ENCODE assay signal across 14 cellular contexts in genomic region chr15:73319460-73320245, GRCh38. TPM values are rescaled to one million over a fixed set of nuclear protein-coding genes. Genes with fewer than 3 reads are reported as not detected.
DNase-seq lines count a peak whose midpoint lies in the region; ATAC-seq, FAIRE-seq and TF ChIP-seq lines count a peak whose summit lies in the region.
"Had no signal": no experiment of that assay in that cellular context is flagged by ENCODE, and none has a peak within 500 bp of the region (broad histone marks: within the 10 kb centered on the region; RNA-seq: fewer than 3 reads in every experiment).

No MANE protein-coding gene starts in this region.

- H3K9ac ChIP-seq in kidney (ENCODE audit: low read length in 2 of 2) (no peak overlapping the region), endodermal cell (ENCODE audit: extremely low read depth, low read length, poor library complexity, severe bottlenecking) (no peak overlapping the region)

- no peak for FAIRE-seq in kidney (lab: Jason Lieb, UNC)

- H3K9me3 ChIP-seq in RWPE2 (ENCODE audit: severe bottlenecking) (no peaks in the 10 kb centered on the region), kidney (ENCODE audit: control insufficient read depth in 1 of 2, low read length in 2 of 2) (no peaks in the 10 kb centered on the region), sigmoid colon (no peaks in the 10 kb centered on the region), endodermal cell (ENCODE audit: control insufficient read depth, low read length) (no peaks in the 10 kb centered on the region)

- H3K4me3 Mint-ChIP-seq in activated CD4-positive, alpha-beta T cell treated with anti-CD3 and anti-CD28 coated beads for 36 hours: no peak overlapping the region
- no peak overlapping the region for H3K4me3 Mint-ChIP-seq in endodermal cell

- TF ChIP-seq POLR2A in sigmoid colon (IDR thresholded peaks at IDR 0.05): no peak

- CTCF ChIA-PET in activated CD4-positive, alpha-beta T cell treated with anti-CD3 and anti-CD28 coated beads for 36 hours (lab: Charles Lee): interaction anchor here (0.7 kb wide), 1 partner anchor 44 kb away, joined by 3 read pairs; no protein-coding TSS in a partner anchor

- peak; percentile 0 for DNase-seq in activated CD4-positive, alpha-beta T cell treated with anti-CD3 and anti-CD28 coated beads for 36 hours
- DNase-seq in activated CD4-positive, alpha-beta T cell treated with anti-CD3 and anti-CD28 coated beads for 48 hours: no peak
- peak; percentile 17 for DNase-seq in RWPE2 (ENCODE audit: low spot score)
- DNase-seq in kidney: peak; percentile 22
- peak; percentile 37 for DNase-seq in sigmoid colon
- no peak for DNase-seq in sciatic nerve (ENCODE audit: low spot score)
- DNase-seq in endodermal cell: no peak
- DNase-seq in stimulated activated naive CD8-positive, alpha-beta T cell treated with anti-CD3 and anti-CD28 coated beads, Interleukin-15, Interleukin-2, amounts not matched to agents 100 U/mL and 50 U/mL, for 24 hours: no peak
- DNase-seq: MV-4-11, NCI-H1694, PC-3 had no signal

- no peaks in the 10 kb centered on the region for H3K36me3 Mint-ChIP-seq in activated CD4-positive, alpha-beta T cell treated with anti-CD3 and anti-CD28 coated beads for 36 hours (ENCODE audit: low read depth)
- H3K36me3 Mint-ChIP-seq in endodermal cell (ENCODE audit: low read depth): no peaks in the 10 kb centered on the region
- H3K36me3 Mint-ChIP-seq: CD14-positive monocyte had no signal

- no peak for ATAC-seq in activated CD4-positive, alpha-beta T cell treated with anti-CD3 and anti-CD28 coated beads for 36 hours
- ATAC-seq in RWPE2 (ENCODE audit: low read depth) (peak; percentile 26; the same call in 1 of the 3 replicates), sciatic nerve (no peak)
- ATAC-seq in stimulated activated naive CD8-positive, alpha-beta T cell treated with anti-CD3 and anti-CD28 coated beads, Interleukin-15, Interleukin-2, amounts not matched to agents 100 U/mL and 50 U/mL, for 24 hours: no peak
- ATAC-seq: PC-3, Right ventricle myocardium inferior had no signal

- no peak for TF ChIP-seq CTCF in RWPE2 (IDR thresholded peaks at IDR 0.05; ENCODE audit: poor library complexity, severe bottlenecking)
- TF ChIP-seq CTCF in kidney (IDR thresholded peaks at IDR 0.05; ENCODE audit: borderline replicate concordance, extremely low read depth, insufficient read depth): no peak
- TF ChIP-seq CTCF in sigmoid colon (IDR thresholded peaks at IDR 0.05): no peak
- TF ChIP-seq CTCF in endodermal cell (conservative IDR thresholded peaks at IDR 0.05): no peak

- no peak for TF ChIP-seq EP300 in sigmoid colon (IDR thresholded peaks at IDR 0.05)

- H3K27me3 ChIP-seq in RWPE2 (ENCODE audit: insufficient read depth, poor library complexity, severe bottlenecking) (peaks cover 30% of the 10 kb centered on the region), sigmoid colon (peaks cover 0 to 43% (median 9%) of the 10 kb centered on the region in 3 donors), endodermal cell (ENCODE audit: control insufficient read depth, insufficient read depth, low read length, poor library complexity, severe bottlenecking) (no peaks in the 10 kb centered on the region)

- no peaks in the 10 kb centered on the region for H3K36me3 ChIP-seq in RWPE2 (ENCODE audit: low read depth)
- H3K36me3 ChIP-seq in kidney (ENCODE audit: control insufficient read depth in 1 of 2, insufficient read depth in 2 of 2, low read length in 2 of 2): no peaks in the 10 kb centered on the region
- no peaks in the 10 kb centered on the region for H3K36me3 ChIP-seq in sigmoid colon
- H3K36me3 ChIP-seq in endodermal cell (ENCODE audit: control insufficient read depth, insufficient read depth, low read length): no peaks in the 10 kb centered on the region

- intact Hi-C loops in activated CD4-positive, alpha-beta T cell treated with anti-CD3 and anti-CD28 coated beads for 36 hours (cut with DNase I, micrococcal nuclease): loop anchor here in 1 of 2 experiments (10.0 kb wide), 1 partner anchor 65 kb away; no protein-coding TSS in a partner anchor
- intact Hi-C loops in kidney (cut with DNase I) (no loop called here), sigmoid colon (cut with DNase I) (no loop called here), sciatic nerve (cut with DNase I) (no loop called here)

- 65 to 74% methylated on average over 8 of the region's 8 CpGs for WGBS in sigmoid colon, 2 donors
- 83 to 94% methylated on average over 4 to 8 of the region's 8 CpGs for WGBS in endodermal cell (ENCODE audit: insufficient coverage in 1 of 2, insufficient read length in 1 of 2), 2 experiments

- no peaks in the 10 kb centered on the region for H3K4me1 Mint-ChIP-seq in activated CD4-positive, alpha-beta T cell treated with anti-CD3 and anti-CD28 coated beads for 36 hours
- no peaks in the 10 kb centered on the region for H3K4me1 Mint-ChIP-seq in endodermal cell
- H3K4me1 Mint-ChIP-seq: CD14-positive monocyte had no signal

- peaks cover 10% of the 10 kb centered on the region for H3K27me3 Mint-ChIP-seq in activated CD4-positive, alpha-beta T cell treated with anti-CD3 and anti-CD28 coated beads for 36 hours
- H3K27me3 Mint-ChIP-seq in endodermal cell (ENCODE audit: insufficient read depth): peaks cover 2% of the 10 kb centered on the region

- H3K4me3 ChIP-seq in RWPE2 (ENCODE audit: severe bottlenecking) (no peak overlapping the region), kidney (ENCODE audit: low read length in 2 of 2) (no peak overlapping the region), sigmoid colon (no peak overlapping the region), endodermal cell (ENCODE audit: low read length) (no peak overlapping the region)

- POLR2A ChIA-PET in activated CD4-positive, alpha-beta T cell treated with anti-CD3 and anti-CD28 coated beads for 36 hours (lab: Charles Lee): no interaction called here

- H3K9me3 Mint-ChIP-seq in activated CD4-positive, alpha-beta T cell treated with anti-CD3 and anti-CD28 coated beads for 36 hours (ENCODE audit: low read depth): no peaks in the 10 kb centered on the region
- no peaks in the 10 kb centered on the region for H3K9me3 Mint-ChIP-seq in endodermal cell

- H3K4me1 ChIP-seq in RWPE2 (ENCODE audit: insufficient read depth, poor library complexity, severe bottlenecking) (no peaks in the 10 kb centered on the region), kidney (ENCODE audit: control insufficient read depth in 1 of 2, insufficient read depth in 1 of 2, low read depth in 1 of 2, low read length in 2 of 2) (no peaks in the 10 kb centered on the region), sigmoid colon (no peaks in the 10 kb centered on the region), endodermal cell (ENCODE audit: control insufficient read depth, insufficient read depth, low read length) (no peaks in the 10 kb centered on the region)

- H3K27ac ChIP-seq in RWPE2 (ENCODE audit: poor library complexity, severe bottlenecking) (no peak overlapping the region), kidney (ENCODE audit: low read depth in 2 of 2, low read length in 2 of 2) (no peak overlapping the region), sigmoid colon (no peak overlapping the region), endodermal cell (ENCODE audit: low read depth, low read length) (no peak overlapping the region)

- H3K27ac Mint-ChIP-seq in activated CD4-positive, alpha-beta T cell treated with anti-CD3 and anti-CD28 coated beads for 36 hours: no peak overlapping the region
- H3K27ac Mint-ChIP-seq in endodermal cell: no peak overlapping the region
- H3K27ac Mint-ChIP-seq: CD14-positive monocyte had no signal

RNA-seq across cellular contexts. Expression of gene HCN4, which starts 49.1 kb away (rescaled TPM):
- not detected for total RNA-seq in activated CD4-positive, alpha-beta T cell treated with anti-CD3 and anti-CD28 coated beads for 36 hours
- total RNA-seq in kidney (0.50 TPM), sigmoid colon (not detected), sciatic nerve (not detected), endodermal cell (1 to 10 TPM in 1 of 2 donors, under 1 TPM in 1; 0.82 to 3.1 TPM)
- polyA plus RNA-seq in kidney (ENCODE audit: insufficient read depth, low read depth, low replicate concordance) (0.15 TPM), sigmoid colon (under 1 TPM in 2 of 3 donors, not detected in 1; under 0.01 to 0.04 TPM)
- 2.1 TPM for polyA plus RNA-seq in endodermal cell (2013, experiment 1 of 2)
- 1.6 TPM for polyA plus RNA-seq in endodermal cell (2013, experiment 2 of 2)
- total RNA-seq: LHCN-M2, PC-3 had no signal
- polyA plus RNA-seq: CD14-positive monocyte had no signal

Comparison
In these comparisons a context has a peak if more than half of its experiments do, and no peak if none do; other contexts are left out.
1. DNase-seq: peak in activated CD4-positive, alpha-beta T cell treated with anti-CD3 and anti-CD28 coated beads for 36 hours (single experiment), RWPE2 (single experiment), kidney (single experiment) and sigmoid colon (single experiment); none in activated CD4-positive, alpha-beta T cell treated with anti-CD3 and anti-CD28 coated beads for 48 hours (single experiment), sciatic nerve (single experiment), endodermal cell (single experiment) and stimulated activated naive CD8-positive, alpha-beta T cell treated with anti-CD3 and anti-CD28 coated beads, Interleukin-15, Interleukin-2, amounts not matched to agents 100 U/mL and 50 U/mL, for 24 hours (single experiment).